ENCODE assay signal across 17 cellular contexts in the genomic region with DNA sequence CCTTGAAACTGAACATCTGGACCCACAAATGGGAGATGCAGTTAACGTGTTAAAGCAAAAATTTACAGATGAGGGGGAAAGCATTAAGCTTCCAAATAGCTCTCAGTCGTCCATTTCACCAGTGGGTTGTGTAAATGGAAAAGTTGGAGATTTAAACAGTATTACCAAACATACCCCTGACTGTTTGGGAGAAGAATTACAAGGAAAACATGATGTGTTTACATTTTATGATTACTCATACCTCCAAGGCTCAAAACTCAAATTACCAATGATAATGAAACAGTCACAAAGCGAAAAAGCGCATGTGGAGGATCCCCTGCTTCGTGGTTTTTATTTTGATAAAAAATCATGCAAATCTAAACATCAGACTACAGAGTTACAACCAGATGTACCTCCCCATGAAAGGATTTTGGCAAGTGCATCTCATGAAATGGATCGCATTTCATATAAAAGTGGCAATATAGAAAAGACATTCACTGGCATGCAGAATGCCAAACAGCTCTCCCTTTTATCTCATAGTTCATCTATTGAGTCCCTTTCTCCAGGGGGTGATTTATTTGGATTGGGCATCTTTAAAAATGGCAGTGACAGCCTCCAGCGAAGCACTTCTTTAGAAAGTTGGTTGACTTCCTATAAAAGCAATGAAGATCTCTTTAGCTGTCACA.
DNase-seq lines count a peak whose midpoint lies in the region; FAIRE-seq and TF ChIP-seq lines count a peak whose summit lies in the region.
"Had no signal": no experiment of that assay in that cellular context is flagged by ENCODE, and none has a peak within 500 bp of the region (broad histone marks: within the 10 kb centered on the region; RNA-seq: fewer than 3 reads in every experiment).

No MANE protein-coding gene starts in this region.

- H3K79me2 ChIP-seq in astrocyte (ENCODE audit: insufficient read depth, low read length), result no peaks in the 10 kb centered on the region

- H3K4me3 Mint-ChIP-seq in astrocyte (ENCODE audit: unreplicated experiment), result no peak overlapping the region
- H3K4me3 Mint-ChIP-seq in activated T-helper 1 cell treated with anti-CD3 and anti-CD28 coated beads, Interleukin-12 subunit alpha, Interleukin-12 subunit beta, Interleukin-2, Interleukin-4 antibody, amounts not matched to agents 30 ng/mL and 10 ng/mL and 1 ng/mL, durations not matched to agents 14 hours and 24 hours and 36 hours, result no peak overlapping the region
- H3K4me3 Mint-ChIP-seq: CD8-positive, alpha-beta T cell had no signal

- H3K4me1 Mint-ChIP-seq in astrocyte (ENCODE audit: low read depth, unreplicated experiment), result no peaks in the 10 kb centered on the region
- H3K4me1 Mint-ChIP-seq in activated T-helper 1 cell treated with anti-CD3 and anti-CD28 coated beads, Interleukin-12 subunit alpha, Interleukin-12 subunit beta, Interleukin-2, Interleukin-4 antibody, amounts not matched to agents 30 ng/mL and 10 ng/mL and 1 ng/mL, durations not matched to agents 14 hours and 24 hours and 36 hours (ENCODE audit: low read depth), result no peaks in the 10 kb centered on the region

- H3K27me3 ChIP-seq in AG04450 (ENCODE audit: control insufficient read depth, insufficient read depth, low read length) (no peaks in the 10 kb centered on the region), astrocyte (ENCODE audit: insufficient read depth, low read length) (no peaks in the 10 kb centered on the region)
- H3K27me3 ChIP-seq: BLaER1 had no signal

- no peak for FAIRE-seq in astrocyte (lab: Jason Lieb, UNC)
- FAIRE-seq: GM12891, GM18507 had no signal

- no peaks in the 10 kb centered on the region for H3K36me3 Mint-ChIP-seq in astrocyte (ENCODE audit: low read depth, unreplicated experiment)
- no peaks in the 10 kb centered on the region for H3K36me3 Mint-ChIP-seq in activated T-helper 1 cell treated with anti-CD3 and anti-CD28 coated beads, Interleukin-12 subunit alpha, Interleukin-12 subunit beta, Interleukin-2, Interleukin-4 antibody, amounts not matched to agents 30 ng/mL and 10 ng/mL and 1 ng/mL, durations not matched to agents 14 hours and 24 hours and 36 hours (ENCODE audit: low read depth)
- H3K36me3 Mint-ChIP-seq: CD8-positive, alpha-beta T cell had no signal

- no peak overlapping the region for H3K4me3 ChIP-seq in AG04450 (ENCODE audit: low read depth, low read length)
- no peak overlapping the region for H3K4me3 ChIP-seq in astrocyte (ENCODE audit: insufficient read depth, low read depth, low read length)
- H3K4me3 ChIP-seq: BLaER1 had no signal

- H3K9me3 Mint-ChIP-seq in astrocyte (ENCODE audit: unreplicated experiment), result no peaks in the 10 kb centered on the region
- peaks cover 5% of the 10 kb centered on the region for H3K9me3 Mint-ChIP-seq in activated T-helper 1 cell treated with anti-CD3 and anti-CD28 coated beads, Interleukin-12 subunit alpha, Interleukin-12 subunit beta, Interleukin-2, Interleukin-4 antibody, amounts not matched to agents 30 ng/mL and 10 ng/mL and 1 ng/mL, durations not matched to agents 14 hours and 24 hours and 36 hours

- peaks cover 3% of the 10 kb centered on the region for H3K4me1 ChIP-seq in astrocyte (ENCODE audit: insufficient read depth, low read length)

- H3K4me2 ChIP-seq in astrocyte (ENCODE audit: low read length), result no peak overlapping the region
- H3K4me2 ChIP-seq: BLaER1 had no signal

- TF ChIP-seq CTCF in AG04450 (IDR thresholded peaks at IDR 0.05; ENCODE audit: low read depth, low read length) (no peak), astrocyte (IDR thresholded peaks at IDR 0.05; ENCODE audit: insufficient read depth, low read depth, low read length) (no peak)

- H3K9ac ChIP-seq in astrocyte (ENCODE audit: low read length), result no peak overlapping the region
- H3K9ac ChIP-seq: BLaER1 had no signal

- H4K20me1 ChIP-seq in astrocyte (ENCODE audit: insufficient read depth, low read length), result no peaks in the 10 kb centered on the region
- H4K20me1 ChIP-seq: BLaER1 had no signal

- POLR2A ChIA-PET in AG04450 (lab: Yijun Ruan, JAX), result interaction anchor here (0.6 kb wide), 1 partner anchor 118 kb away, joined by 4 read pairs; no protein-coding TSS in a partner anchor

- H3K27me3 Mint-ChIP-seq in astrocyte (ENCODE audit: low read depth, unreplicated experiment), result peaks cover 5% of the 10 kb centered on the region
- H3K27me3 Mint-ChIP-seq in activated T-helper 1 cell treated with anti-CD3 and anti-CD28 coated beads, Interleukin-12 subunit alpha, Interleukin-12 subunit beta, Interleukin-2, Interleukin-4 antibody, amounts not matched to agents 30 ng/mL and 10 ng/mL and 1 ng/mL, durations not matched to agents 14 hours and 24 hours and 36 hours (ENCODE audit: insufficient read depth), result no peaks in the 10 kb centered on the region

- H3K27ac Mint-ChIP-seq in astrocyte (ENCODE audit: unreplicated experiment), result no peak overlapping the region
- no peak overlapping the region for H3K27ac Mint-ChIP-seq in activated T-helper 1 cell treated with anti-CD3 and anti-CD28 coated beads, Interleukin-12 subunit alpha, Interleukin-12 subunit beta, Interleukin-2, Interleukin-4 antibody, amounts not matched to agents 30 ng/mL and 10 ng/mL and 1 ng/mL, durations not matched to agents 14 hours and 24 hours and 36 hours
- H3K27ac Mint-ChIP-seq: CD8-positive, alpha-beta T cell had no signal

- intact Hi-C loops in activated T-helper 1 cell treated with anti-CD3 and anti-CD28 coated beads, Interleukin-12 subunit alpha, Interleukin-12 subunit beta, Interleukin-2, Interleukin-4 antibody, amounts not matched to agents 30 ng/mL and 10 ng/mL and 1 ng/mL, durations not matched to agents 14 hours and 24 hours and 36 hours (cut with micrococcal nuclease), result no loop called here

- DNase-seq in AG04450 (ENCODE audit: low read depth, low spot score) (peak; percentile 15), EH (ENCODE audit: low read depth) (peak; percentile 7), astrocyte (ENCODE audit: low read depth) (peak; percentile 16), iris pigment epithelial cell (ENCODE audit: low read depth) (peak; percentile 45), AML-193 (lab: John Stamatoyannopoulos, UW) (no peak)
- DNase-seq in central memory CD4-positive, alpha-beta T cell, result no peak
- DNase-seq in activated T-helper 1 cell treated with anti-CD3 and anti-CD28 coated beads, Interleukin-12 subunit alpha, Interleukin-12 subunit beta, Interleukin-2, Interleukin-4 antibody, amounts not matched to agents 30 ng/mL and 10 ng/mL and 1 ng/mL, durations not matched to agents 14 hours and 24 hours and 36 hours (ENCODE audit: low spot score), result no peak
- DNase-seq: CD8-positive, alpha-beta T cell; DND-41; GDM1; NCI-H146; NCI-H2081; NCI-H524; SIG-M5 had no signal

- CTCF ChIA-PET in AG04450 (lab: Charles Lee), result no interaction called here

- H2AFZ ChIP-seq in astrocyte (ENCODE audit: low read depth, low read length), result no peak overlapping the region

- H3K9me3 ChIP-seq in AG04450 (ENCODE audit: control insufficient read depth, insufficient read depth, low read length) (no peaks in the 10 kb centered on the region), astrocyte (ENCODE audit: insufficient read depth, low read depth, low read length) (no peaks in the 10 kb centered on the region)
- H3K9me3 ChIP-seq: BLaER1 had no signal

- H3K36me3 ChIP-seq in astrocyte (ENCODE audit: insufficient read depth, low read length), result no peaks in the 10 kb centered on the region
- H3K36me3 ChIP-seq: BLaER1 had no signal

- H3K27ac ChIP-seq in AG04450 (ENCODE audit: low read depth, low read length) (no peak overlapping the region), astrocyte (ENCODE audit: low read depth, low read length) (no peak overlapping the region)
- H3K27ac ChIP-seq: BLaER1 had no signal

Comparison
In these comparisons a context has a peak if more than half of its experiments do, and no peak if none do; other contexts are left out.
1. DNase-seq: peak in AG04450 (single experiment), EH (single experiment), astrocyte (single experiment) and iris pigment epithelial cell (single experiment); none in central memory CD4-positive, alpha-beta T cell (single experiment), activated T-helper 1 cell treated with anti-CD3 and anti-CD28 coated beads, Interleukin-12 subunit alpha, Interleukin-12 subunit beta, Interleukin-2, Interleukin-4 antibody, amounts not matched to agents 30 ng/mL and 10 ng/mL and 1 ng/mL, durations not matched to agents 14 hours and 24 hours and 36 hours (single experiment) and AML-193 (0 of 2).